In the genomic region with DNA sequence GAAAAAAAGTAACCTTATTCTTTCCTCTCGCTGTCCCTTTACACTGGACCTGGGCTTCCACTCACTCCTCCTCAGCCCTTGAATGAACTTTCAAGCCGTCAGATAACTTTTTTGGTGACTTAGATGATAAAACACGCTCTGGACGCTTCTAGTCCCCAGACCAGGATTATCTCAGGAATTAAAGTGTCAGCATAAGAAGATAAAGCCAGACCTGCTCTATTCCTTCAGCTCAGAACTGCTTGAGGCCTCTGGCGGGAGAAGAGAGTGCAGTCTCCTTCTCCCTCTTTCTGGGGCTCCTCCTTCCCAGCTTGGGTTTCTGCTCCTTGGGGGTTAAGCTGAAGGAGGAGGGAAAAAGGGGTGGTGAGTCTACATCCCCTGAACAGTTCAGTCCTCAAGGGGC, we compare ENCODE assay signal across 33 cellular contexts. TPM values are rescaled to one million over a fixed set of nuclear protein-coding genes. Genes with fewer than 3 reads are reported as not detected.
"Had no signal": no experiment of that assay in that cellular context is flagged by ENCODE, and none has a peak within 500 bp of the region (broad histone marks: within the 10 kb centered on the region; RNA-seq: fewer than 3 reads in every experiment).

No MANE protein-coding gene starts in this region.

- H3K9me3 ChIP-seq: ascending aorta, SJCRH30 had no signal

- H3K4me3 ChIP-seq: ascending aorta, cardiac muscle cell, PC-9, SJCRH30, SK-N-MC had no signal

- H3K27ac Mint-ChIP-seq: activated CD4-positive, alpha-beta T cell treated with anti-CD3 and anti-CD28 coated beads, Interleukin-2, amount 10 ng/mL, durations not matched to agents 24 days and 14 days; activated naive CD8-positive, alpha-beta T cell treated with anti-CD3 and anti-CD28 coated beads for 36 hours; activated T-cell treated with anti-CD3 and anti-CD28 coated beads, Interleukin-2, amount 50 U/mL, for 72 hours; activated T-helper 17 cell treated with anti-CD3 and anti-CD28 coated beads, Interleukin-2, amount 50 U/mL, for 72 hours had no signal

- H3K36me3 Mint-ChIP-seq: activated naive CD8-positive, alpha-beta T cell treated with anti-CD3 and anti-CD28 coated beads for 36 hours had no signal

- H3K4me2 ChIP-seq: PC-9 had no signal

- H2AFZ ChIP-seq: PC-9 had no signal

- DNase-seq: activated CD4-positive, alpha-beta T cell treated with anti-CD3 and anti-CD28 coated beads, Interleukin-2, amount 10 ng/mL, durations not matched to agents 24 days and 14 days; activated CD4-positive, alpha-beta T cell treated with anti-CD3 and anti-CD28 coated beads, Interleukin-2, amount 50 U/mL, for 4 hours; activated CD8-positive, alpha-beta memory T cell treated with anti-CD3 and anti-CD28 coated beads, Interleukin-2, amount 50 U/mL, for 4 hours; activated effector memory CD4-positive, alpha-beta T cell treated with anti-CD3 and anti-CD28 coated beads, Interleukin-2, amount 50 U/mL, for 16 hours; activated naive CD4-positive, alpha-beta T cell; activated naive CD4-positive, alpha-beta T cell treated with anti-CD3 and anti-CD28 coated beads, Interleukin-2, amount 50 U/mL, for 16 hours; activated naive CD8-positive, alpha-beta T cell treated with anti-CD3 and anti-CD28 coated beads for 36 hours; activated T-cell treated with anti-CD3 and anti-CD28 coated beads for 4 hours; activated T-cell treated with anti-CD3 and anti-CD28 coated beads, Interleukin-2, amount 50 U/mL, for 72 hours; amygdala; NCI-H1092 treated with DMSO at 0.1 percent for 48 hours; NCI-H1417; NCI-H146; NCI-H187; NCI-H2081; NCI-H226; NCI-H446 treated with DMSO at 0.1 percent for 48 hours; NCI-H524; NCI-H69; NK-92 treated with Interleukin-12 subunit alpha and Interleukin-12 subunit beta, amount 100 ng/mL, for 24 hours; PC-9; SHP77; SJCRH30; T1000 had no signal

- ATAC-seq: activated T-cell treated with anti-CD3 and anti-CD28 coated beads, Interleukin-2, amount 50 U/mL, for 72 hours; activated T-helper 17 cell treated with anti-CD3 and anti-CD28 coated beads, Interleukin-2, amount 50 U/mL, for 72 hours had no signal

- H3K4me3 Mint-ChIP-seq: activated CD4-positive, alpha-beta T cell treated with anti-CD3 and anti-CD28 coated beads, Interleukin-2, amount 10 ng/mL, durations not matched to agents 24 days and 14 days; activated naive CD8-positive, alpha-beta T cell treated with anti-CD3 and anti-CD28 coated beads for 36 hours; activated T-cell treated with anti-CD3 and anti-CD28 coated beads, Interleukin-2, amount 50 U/mL, for 72 hours; activated T-helper 17 cell treated with anti-CD3 and anti-CD28 coated beads, Interleukin-2, amount 50 U/mL, for 72 hours; central memory CD8-positive, alpha-beta T cell had no signal

- H3K4me1 ChIP-seq: SJCRH30 had no signal

- H3K36me3 ChIP-seq: ascending aorta, cardiac muscle cell, SJCRH30 had no signal

- H3K27ac ChIP-seq: ascending aorta, cardiac muscle cell, PC-9, SJCRH30, SK-N-MC had no signal

- H3K9me3 Mint-ChIP-seq: activated CD4-positive, alpha-beta T cell treated with anti-CD3 and anti-CD28 coated beads, Interleukin-2, amount 10 ng/mL, durations not matched to agents 24 days and 14 days; activated naive CD8-positive, alpha-beta T cell treated with anti-CD3 and anti-CD28 coated beads for 36 hours; activated T-cell treated with anti-CD3 and anti-CD28 coated beads, Interleukin-2, amount 50 U/mL, for 72 hours; activated T-helper 17 cell treated with anti-CD3 and anti-CD28 coated beads, Interleukin-2, amount 50 U/mL, for 72 hours; central memory CD8-positive, alpha-beta T cell had no signal

RNA-seq across cellular contexts. Expression of gene LPO, which starts 6.6 kb away (rescaled TPM):
- total RNA-seq: activated CD4-positive, alpha-beta T cell treated with anti-CD3 and anti-CD28 coated beads, Interleukin-2, amount 10 ng/mL, durations not matched to agents 24 days and 14 days; activated naive CD8-positive, alpha-beta T cell treated with anti-CD3 and anti-CD28 coated beads for 36 hours; ascending aorta; cardiac muscle cell; chondrocyte; M059J; PC-9; SJCRH30; T-helper 1 cell treated with Interleukin-12 subunit alpha and Interleukin-12 subunit beta and Interleukin-4 antibody, amounts not matched to agents 30 ng/mL and 1 ng/mL, for 36 hours; T-helper 2 cell treated with Interferon-gamma antibody and Interleukin-4, amounts not matched to agents 100 ng/mL and 5 ng/mL, for 36 hours had no signal
- polyA plus RNA-seq: cardiac muscle cell had no signal

RNA-seq across cellular contexts. Expression of gene MPO, which starts 35.8 kb away (rescaled TPM):
- total RNA-seq: activated CD4-positive, alpha-beta T cell treated with anti-CD3 and anti-CD28 coated beads, Interleukin-2, amount 10 ng/mL, durations not matched to agents 24 days and 14 days; activated naive CD8-positive, alpha-beta T cell treated with anti-CD3 and anti-CD28 coated beads for 36 hours; cardiac muscle cell; chondrocyte; M059J; PC-9; T-helper 2 cell treated with Interferon-gamma antibody and Interleukin-4, amounts not matched to agents 100 ng/mL and 5 ng/mL, for 36 hours had no signal
- polyA plus RNA-seq: cardiac muscle cell had no signal

RNA-seq across cellular contexts. Expression of gene EPX, which starts 52.4 kb away (rescaled TPM):
- total RNA-seq: activated CD4-positive, alpha-beta T cell treated with anti-CD3 and anti-CD28 coated beads, Interleukin-2, amount 10 ng/mL, durations not matched to agents 24 days and 14 days; activated naive CD8-positive, alpha-beta T cell treated with anti-CD3 and anti-CD28 coated beads for 36 hours; activated T-cell treated with anti-CD3 and anti-CD28 coated beads, Interleukin-2, amount 50 U/mL, for 72 hours; activated T-helper 17 cell treated with anti-CD3 and anti-CD28 coated beads, Interleukin-2, amount 50 U/mL, for 72 hours; ascending aorta; cardiac muscle cell; chondrocyte; M059J; PC-9; SJCRH30; T-helper 1 cell treated with Interleukin-12 subunit alpha and Interleukin-12 subunit beta and Interleukin-4 antibody, amounts not matched to agents 30 ng/mL and 1 ng/mL, for 36 hours; T-helper 2 cell treated with Interferon-gamma antibody and Interleukin-4, amounts not matched to agents 100 ng/mL and 5 ng/mL, for 36 hours had no signal
- polyA plus RNA-seq: cardiac muscle cell had no signal
